8 cellular contexts compared by ENCODE assay signal in the genomic region with DNA sequence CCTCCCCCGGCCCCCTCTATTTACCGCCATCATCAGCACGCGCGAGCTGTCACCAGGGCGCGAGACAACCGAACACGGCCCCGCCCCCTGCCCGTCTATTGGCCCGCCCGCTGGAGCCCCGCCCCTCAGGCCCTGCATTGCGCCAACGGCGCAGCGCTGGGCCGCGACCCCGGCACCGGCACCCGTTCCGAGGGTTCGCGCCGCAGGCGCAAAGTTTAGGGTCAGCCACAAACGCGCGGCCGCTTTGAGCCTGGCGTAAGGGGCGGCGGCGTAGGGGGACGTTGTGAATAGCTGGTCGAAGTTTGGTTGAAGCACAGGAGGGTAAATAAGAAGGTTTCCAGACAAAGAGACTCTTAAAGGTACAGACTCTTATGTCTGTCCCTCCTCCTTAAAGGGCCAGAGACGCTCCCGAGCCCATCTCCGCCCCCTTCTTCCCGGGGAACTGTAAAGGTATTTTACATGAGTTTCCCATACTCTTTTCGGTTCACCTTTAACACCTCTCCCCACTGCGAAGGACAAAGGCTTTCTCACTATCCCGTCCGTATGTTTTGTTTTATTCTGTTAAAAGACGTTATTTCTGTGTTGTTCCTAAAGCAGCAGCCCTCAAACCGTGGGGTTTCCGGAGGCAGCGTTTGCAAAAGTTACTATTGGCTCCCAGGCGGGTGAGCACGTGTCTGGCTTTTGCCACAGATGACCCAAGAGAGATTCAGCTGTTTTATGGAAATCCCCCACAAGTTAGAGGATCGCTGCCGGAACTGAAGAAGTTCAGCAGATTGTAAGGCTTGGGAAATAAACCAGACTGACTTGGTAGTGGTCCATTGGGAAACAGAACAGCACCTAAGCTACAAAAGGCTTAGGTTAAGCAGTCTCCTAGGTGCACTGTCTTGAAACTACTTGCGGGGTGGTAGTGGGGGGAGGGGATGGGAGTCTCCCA. TPM values are rescaled to one million over a fixed set of nuclear protein-coding genes. Genes with fewer than 3 reads are reported as not detected.
A peak's percentile ranks its signal among the peaks of the same experiment; 100 is the strongest.
DNase-seq lines count a peak whose midpoint lies in the region; ATAC-seq and TF ChIP-seq lines count a peak whose summit lies in the region.

A gene (minus strand): TSS at position 76 of the 934 bp plus-strand sequence. CDS start 88,392 bp downstream, outside the sequence.

- CTCF ChIA-PET in naive thymus-derived CD4-positive, alpha-beta T cell (lab: Charles Lee): interaction anchor here (0.5 to 1.4 kb wide), 5 partner anchors 26 to 320 kb away, joined by 3 to 5 read pairs (median 5); a partner anchor contains a TSS

- peak within 1 kb of the TSS; percentile 94 for H3K27ac ChIP-seq in DND-41 (ENCODE audit: low read length)
- H3K27ac ChIP-seq in KMS-11: peak within 1 kb of the TSS; percentile 71
- H3K27ac ChIP-seq in fibroblast of lung (ENCODE audit: insufficient read depth, low read length): peak within 1 kb of the TSS; percentile 71
- H3K27ac ChIP-seq in naive thymus-derived CD4-positive, alpha-beta T cell (ENCODE audit: low read depth, low read length): peak within 1 kb of the TSS; percentile 76

- peak; percentile 84 for ATAC-seq in DND-41 (ENCODE audit: insufficient read depth, low read depth)
- peak; percentile 80 for ATAC-seq in GM21786 (IDR thresholded peaks at IDR 0.05; ENCODE audit: unreplicated experiment)
- ATAC-seq in naive thymus-derived CD4-positive, alpha-beta T cell: peak; percentile 97
- peak; percentile 91 to 94 for ATAC-seq in stimulated activated naive B cell treated with anti-CD40 and anti-IgM and Interleukin-4, amounts not matched to agents 10 μg/mL and 1 μg/mL and 100 μg/mL, for 72 hours (replicated peaks)

- H3K4me3 ChIP-seq in DND-41 (ENCODE audit: low read depth in 1 of 2, low read length in 2 of 2) (peak within 1 kb of the TSS; percentile 54 to 93), KMS-11 (IDR thresholded peaks at IDR 0.05; ENCODE audit: insufficient read depth, low read depth, low read length) (no peak within 1 kb of the TSS), fibroblast of lung (replicated peaks in 1 of 4; ENCODE audit: control extremely low read depth in 1 of 4, insufficient read depth in 1 of 4, low read depth in 3 of 4, low read length in 4 of 4) (peak within 1 kb of the TSS; percentile 69 to 89 (median 79))
- peak within 1 kb of the TSS; percentile 69 for H3K4me3 ChIP-seq in naive thymus-derived CD4-positive, alpha-beta T cell (ENCODE audit: low read length)

- H3K9me3 ChIP-seq in DND-41 (ENCODE audit: insufficient read depth, low read length, severe bottlenecking) (no peaks in the 10 kb centered on the region), fibroblast of lung (ENCODE audit: control insufficient read depth, insufficient read depth, low read depth, low read length) (no peaks in the 10 kb centered on the region)
- no peaks in the 10 kb centered on the region for H3K9me3 ChIP-seq in naive thymus-derived CD4-positive, alpha-beta T cell (ENCODE audit: control insufficient read depth in 2 of 3, low read length in 3 of 3)

- peak within 1 kb of the TSS; percentile 98 for H2AFZ ChIP-seq in DND-41 (ENCODE audit: low read depth, low read length)
- peak within 1 kb of the TSS; percentile 58 for H2AFZ ChIP-seq in KMS-11 (ENCODE audit: low read depth)
- peak within 1 kb of the TSS; percentile 82 for H2AFZ ChIP-seq in fibroblast of lung (ENCODE audit: low read length)

- H3K27ac Mint-ChIP-seq in naive thymus-derived CD4-positive, alpha-beta T cell: peak within 1 kb of the TSS in 7 of 9 donors; percentile 78 to 97 (median 93)
- H3K27ac Mint-ChIP-seq in stimulated activated naive B cell treated with anti-CD40 and anti-IgM and Interleukin-4, amounts not matched to agents 10 μg/mL and 1 μg/mL and 100 μg/mL, for 72 hours: peak within 1 kb of the TSS; percentile 96

- H4K20me1 ChIP-seq in DND-41 (ENCODE audit: insufficient read depth, low read length) (no peaks in the 10 kb centered on the region), KMS-11 (ENCODE audit: insufficient read depth) (no peaks in the 10 kb centered on the region), fibroblast of lung (ENCODE audit: control insufficient read depth, extremely low read depth, insufficient read depth, low read length) (no peaks in the 10 kb centered on the region)

- intact Hi-C loops in naive thymus-derived CD4-positive, alpha-beta T cell (cut with micrococcal nuclease): loop anchor here (1.0 to 5.0 kb wide), 15 partner anchors 26 to 1277 kb away; a partner anchor contains a TSS

- H3K36me3 ChIP-seq in DND-41 (ENCODE audit: insufficient read depth, low read length) (peaks cover 4% of the 10 kb centered on the region; the same call in 1 of the 2 replicates), KMS-11 (ENCODE audit: insufficient read depth) (no peaks in the 10 kb centered on the region), fibroblast of lung (ENCODE audit: control insufficient read depth, insufficient read depth, low read length) (no peaks in the 10 kb centered on the region)
- no peaks in the 10 kb centered on the region for H3K36me3 ChIP-seq in naive thymus-derived CD4-positive, alpha-beta T cell (ENCODE audit: control insufficient read depth in 2 of 3, insufficient read depth in 3 of 3, low read length in 3 of 3)

- H3K79me2 ChIP-seq in DND-41 (ENCODE audit: insufficient read depth, low read length): peaks cover 44% of the 10 kb centered on the region
- H3K79me2 ChIP-seq in KMS-11 (ENCODE audit: insufficient read depth, low read depth): no peaks in the 10 kb centered on the region
- no peaks in the 10 kb centered on the region for H3K79me2 ChIP-seq in fibroblast of lung (ENCODE audit: control insufficient read depth, insufficient read depth, low read length)

- peaks cover 0 to 2% (median 0%) of the 10 kb centered on the region in 5 donors for H3K36me3 Mint-ChIP-seq in naive thymus-derived CD4-positive, alpha-beta T cell
- H3K36me3 Mint-ChIP-seq in stimulated activated naive B cell treated with anti-CD40 and anti-IgM and Interleukin-4, amounts not matched to agents 10 μg/mL and 1 μg/mL and 100 μg/mL, for 72 hours: no peaks in the 10 kb centered on the region

- no peaks in the 10 kb centered on the region for H3K27me3 ChIP-seq in DND-41 (ENCODE audit: insufficient read depth, low read length, poor library complexity)
- H3K27me3 ChIP-seq in KMS-11 (ENCODE audit: insufficient read depth, low read depth): no peaks in the 10 kb centered on the region; the same call in 1 of the 2 replicates
- no peaks in the 10 kb centered on the region for H3K27me3 ChIP-seq in fibroblast of lung (ENCODE audit: control insufficient read depth, insufficient read depth, low read length)
- no peaks in the 10 kb centered on the region for H3K27me3 ChIP-seq in naive thymus-derived CD4-positive, alpha-beta T cell (ENCODE audit: control insufficient read depth in 2 of 2, insufficient read depth in 2 of 2, low read length in 2 of 2)

- POLR2A ChIA-PET in naive thymus-derived CD4-positive, alpha-beta T cell (lab: Charles Lee): interaction anchor here (0.5 to 1.9 kb wide), 9 partner anchors 9 to 243 kb away, joined by 3 to 8 read pairs (median 4); a partner anchor contains a TSS

- H3K9ac ChIP-seq in DND-41 (ENCODE audit: low read depth, low read length): peak within 1 kb of the TSS; percentile 85
- H3K9ac ChIP-seq in KMS-11: peak within 1 kb of the TSS; percentile 68
- peak within 1 kb of the TSS; percentile 73 for H3K9ac ChIP-seq in fibroblast of lung (ENCODE audit: insufficient read depth, low read length)

- TF ChIP-seq CTCF in DND-41 (IDR thresholded peaks at IDR 0.05; ENCODE audit: borderline replicate concordance, extremely low read depth, low read length, poor library complexity, severe bottlenecking) (no peak), KMS-11 (conservative IDR thresholded peaks at IDR 0.05; ENCODE audit: low read depth, low read length) (no peak), fibroblast of lung (conservative IDR thresholded peaks at IDR 0.05 in 1 of 2, IDR thresholded peaks at IDR 0.05 in 1 of 2; ENCODE audit: low read depth in 1 of 2, low read length in 2 of 2) (no peak)

- H3K9me3 Mint-ChIP-seq in naive thymus-derived CD4-positive, alpha-beta T cell: no peaks in the 10 kb centered on the region
- no peaks in the 10 kb centered on the region for H3K9me3 Mint-ChIP-seq in stimulated activated naive B cell treated with anti-CD40 and anti-IgM and Interleukin-4, amounts not matched to agents 10 μg/mL and 1 μg/mL and 100 μg/mL, for 72 hours

- peaks cover 0 to 7% (median 0%) of the 10 kb centered on the region in 5 donors for H3K27me3 Mint-ChIP-seq in naive thymus-derived CD4-positive, alpha-beta T cell
- no peaks in the 10 kb centered on the region for H3K27me3 Mint-ChIP-seq in stimulated activated naive B cell treated with anti-CD40 and anti-IgM and Interleukin-4, amounts not matched to agents 10 μg/mL and 1 μg/mL and 100 μg/mL, for 72 hours

- peak; percentile 95 for DNase-seq in DND-41
- peak; percentile 94 to 95 for DNase-seq in activated T-cell treated with anti-CD3 and anti-CD28 coated beads, Interleukin-2, amount 50 U/mL, for 48 hours
- DNase-seq in fibroblast of lung (ENCODE audit: low read depth in 2 of 2): peak; percentile 73 to 79
- DNase-seq in naive thymus-derived CD4-positive, alpha-beta T cell: peak; percentile 83 to 92 (median 90)
- peak; percentile 82 for DNase-seq in stimulated activated naive B cell treated with anti-CD40 and anti-IgM and Interleukin-4, amounts not matched to agents 10 μg/mL and 1 μg/mL and 100 μg/mL, for 72 hours

- H3K4me3 Mint-ChIP-seq in naive thymus-derived CD4-positive, alpha-beta T cell: peak within 1 kb of the TSS in 1 of 10 donors; percentile 94
- H3K4me3 Mint-ChIP-seq in stimulated activated naive B cell treated with anti-CD40 and anti-IgM and Interleukin-4, amounts not matched to agents 10 μg/mL and 1 μg/mL and 100 μg/mL, for 72 hours: no peak within 1 kb of the TSS

- H3K4me2 ChIP-seq in DND-41 (ENCODE audit: insufficient read depth, low read length) (peak within 1 kb of the TSS; percentile 92), KMS-11 (peak within 1 kb of the TSS; percentile 86), fibroblast of lung (ENCODE audit: extremely low read depth, insufficient read depth, low read length) (peak within 1 kb of the TSS; percentile 100)

- H3K4me1 ChIP-seq in DND-41 (ENCODE audit: insufficient read depth, low read length): peaks cover 57% of the 10 kb centered on the region
- peaks cover 25% of the 10 kb centered on the region for H3K4me1 ChIP-seq in KMS-11 (ENCODE audit: low read depth, poor library complexity, severe bottlenecking)
- H3K4me1 ChIP-seq in fibroblast of lung (ENCODE audit: control insufficient read depth, extremely low read depth, insufficient read depth, low read length): peaks cover 7% of the 10 kb centered on the region
- H3K4me1 ChIP-seq in naive thymus-derived CD4-positive, alpha-beta T cell (ENCODE audit: control insufficient read depth in 2 of 2, insufficient read depth in 2 of 2, low read length in 2 of 2): peaks cover 14 to 26% of the 10 kb centered on the region in 2 donors

- H3K4me1 Mint-ChIP-seq in naive thymus-derived CD4-positive, alpha-beta T cell: peaks cover 5 to 17% (median 11%) of the 10 kb centered on the region in 7 donors
- peaks cover 5 to 12% of the 10 kb centered on the region in 2 donors for H3K4me1 Mint-ChIP-seq in stimulated activated naive B cell treated with anti-CD40 and anti-IgM and Interleukin-4, amounts not matched to agents 10 μg/mL and 1 μg/mL and 100 μg/mL, for 72 hours

RNA-seq across cellular contexts. Expression of the gene that starts here (rescaled TPM):
- 1.2 TPM for polyA plus RNA-seq in PFSK-1 (2012; ENCODE audit: insufficient read length, low read depth)
- total RNA-seq in fibroblast of lung: 1.8 and 2.3 TPM in 2 replicates
- polyA plus RNA-seq in fibroblast of lung: 1.0 and 1.5 TPM in 2 replicates
- 1.0 and 1.2 TPM in 2 replicates for polyA plus RNA-seq in fibroblast of lung (2012)
- 0.67 and 0.96 TPM in 2 replicates for polyA minus RNA-seq in fibroblast of lung (ENCODE audit: low replicate concordance)
- 1 to 10 TPM; 1.8 to 6.0 (median 3.1) TPM for total RNA-seq in naive thymus-derived CD4-positive, alpha-beta T cell
- polyA plus RNA-seq in naive thymus-derived CD4-positive, alpha-beta T cell: under 1 TPM; 0.44 to 0.61 TPM
